ENCODE assay signal across 7 cellular contexts in the genomic region with DNA sequence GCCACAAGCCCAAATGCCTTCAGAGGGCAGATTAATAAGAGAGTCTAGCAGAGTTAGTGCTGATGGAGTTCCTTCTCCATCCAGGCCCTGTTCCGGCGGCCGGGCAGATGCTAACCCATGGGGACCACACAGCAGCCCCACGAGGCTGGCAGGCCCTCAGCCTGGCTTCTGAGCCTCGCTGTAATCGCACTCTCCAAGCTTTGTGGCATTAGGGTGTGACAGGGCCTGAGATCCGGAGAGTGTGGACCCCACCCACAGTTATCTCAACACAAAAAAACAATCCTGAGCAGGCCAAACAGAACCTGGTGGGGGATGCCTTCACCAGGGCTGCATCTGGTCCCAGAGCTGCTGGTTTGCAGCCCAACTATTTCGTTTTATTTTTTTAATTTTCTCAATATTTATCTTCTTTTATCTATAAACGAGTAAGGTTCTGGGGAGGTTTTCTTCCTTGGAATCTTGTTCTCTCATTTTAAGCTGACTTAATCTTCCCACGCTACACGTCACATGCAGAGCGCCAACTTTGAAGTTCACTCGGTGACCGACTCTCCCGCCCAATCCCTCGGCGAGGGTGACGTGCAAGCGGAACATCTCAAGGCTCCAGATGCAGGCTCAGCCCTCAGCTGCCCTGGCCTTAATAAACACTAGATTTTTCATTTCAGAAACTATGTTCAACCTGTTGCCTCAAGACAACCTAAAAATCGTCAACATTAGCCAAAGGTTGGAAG.
DNase-seq lines count a peak whose midpoint lies in the region; ATAC-seq, FAIRE-seq and TF ChIP-seq lines count a peak whose summit lies in the region.
"Not testable (repeated sequence)": the region's sequence is repeated elsewhere in the genome, so short reads cannot be mapped to it uniquely, and the experiment has no call there.

No MANE protein-coding gene starts in this region.

- not testable (repeated sequence) for H4K20me1 ChIP-seq in KMS-11 (ENCODE audit: insufficient read depth)
- H4K20me1 ChIP-seq in astrocyte (ENCODE audit: insufficient read depth, low read length): peaks cover 12% of the 10 kb centered on the region

- peak overlapping the region; percentile 81 for H3K27ac Mint-ChIP-seq in T-helper 2 cell treated with Interferon-gamma antibody and Interleukin-4, amounts not matched to agents 5 μg/mL and 100 μg/mL, for 36 hours
- peak overlapping the region; percentile 87 for H3K27ac Mint-ChIP-seq in astrocyte (ENCODE audit: unreplicated experiment)

- H3K9me3 Mint-ChIP-seq in T-helper 2 cell treated with Interferon-gamma antibody and Interleukin-4, amounts not matched to agents 5 μg/mL and 100 μg/mL, for 36 hours; astrocyte (ENCODE audit: unreplicated experiment): not testable (repeated sequence)

- not testable (repeated sequence) for H2AFZ ChIP-seq in KMS-11 (ENCODE audit: low read depth); astrocyte (ENCODE audit: low read depth, low read length)

- not testable (repeated sequence) for FAIRE-seq in astrocyte (lab: Jason Lieb, UNC)

- H3K9me3 ChIP-seq in astrocyte (ENCODE audit: insufficient read depth, low read depth, low read length); esophagus muscularis mucosa; sigmoid colon: not testable (repeated sequence)

- peak overlapping the region; percentile 85 for H3K27ac ChIP-seq in KMS-11
- peak overlapping the region; percentile 83 for H3K27ac ChIP-seq in astrocyte (ENCODE audit: low read depth, low read length)
- peak overlapping the region; percentile 60 to 75 (median 70) for H3K27ac ChIP-seq in esophagus muscularis mucosa (replicated peaks in 1 of 4)
- peak overlapping the region; percentile 49 to 78 (median 72) for H3K27ac ChIP-seq in sigmoid colon

- intact Hi-C loops in esophagus muscularis mucosa (cut with DNase I); sigmoid colon (cut with DNase I): not testable (repeated sequence)

- peak; percentile 13 for DNase-seq in ELR (ENCODE audit: low read depth)
- not testable (repeated sequence) for DNase-seq in T-helper 2 cell treated with Interferon-gamma antibody and Interleukin-4, amounts not matched to agents 5 μg/mL and 100 μg/mL, for 36 hours (ENCODE audit: low spot score); astrocyte (ENCODE audit: low read depth); esophagus muscularis mucosa (ENCODE audit: extremely low spot score); left lobe of liver (ENCODE audit: low spot score); sigmoid colon

- TF ChIP-seq POLR2A in esophagus muscularis mucosa (IDR thresholded peaks at IDR 0.05; ENCODE audit: low read depth); sigmoid colon (IDR thresholded peaks at IDR 0.05): not testable (repeated sequence)

- ATAC-seq in left lobe of liver: peak; percentile 30

- H3K79me2 ChIP-seq in KMS-11 (ENCODE audit: insufficient read depth, low read depth) (peaks cover 12% of the 10 kb centered on the region; the same call in 1 of the 2 replicates), astrocyte (ENCODE audit: insufficient read depth, low read length) (peaks cover 37% of the 10 kb centered on the region)

- H3K36me3 ChIP-seq in KMS-11 (ENCODE audit: insufficient read depth); astrocyte (ENCODE audit: insufficient read depth, low read length); esophagus muscularis mucosa; sigmoid colon: not testable (repeated sequence)

- H3K36me3 Mint-ChIP-seq in T-helper 2 cell treated with Interferon-gamma antibody and Interleukin-4, amounts not matched to agents 5 μg/mL and 100 μg/mL, for 36 hours (ENCODE audit: low read depth): peaks cover 12% of the 10 kb centered on the region
- not testable (repeated sequence) for H3K36me3 Mint-ChIP-seq in astrocyte (ENCODE audit: low read depth, unreplicated experiment)

- peak overlapping the region; percentile 86 for H3K4me3 Mint-ChIP-seq in T-helper 2 cell treated with Interferon-gamma antibody and Interleukin-4, amounts not matched to agents 5 μg/mL and 100 μg/mL, for 36 hours
- peak overlapping the region; percentile 83 for H3K4me3 Mint-ChIP-seq in astrocyte (ENCODE audit: unreplicated experiment)

- not testable (repeated sequence) for H3K27me3 Mint-ChIP-seq in T-helper 2 cell treated with Interferon-gamma antibody and Interleukin-4, amounts not matched to agents 5 μg/mL and 100 μg/mL, for 36 hours (ENCODE audit: low read depth); astrocyte (ENCODE audit: low read depth, unreplicated experiment)

- peaks cover 24% of the 10 kb centered on the region for H3K4me1 Mint-ChIP-seq in T-helper 2 cell treated with Interferon-gamma antibody and Interleukin-4, amounts not matched to agents 5 μg/mL and 100 μg/mL, for 36 hours (ENCODE audit: low read depth)
- peaks cover 22% of the 10 kb centered on the region for H3K4me1 Mint-ChIP-seq in astrocyte (ENCODE audit: low read depth, unreplicated experiment)

- peak overlapping the region; percentile 45; the same call in 1 of the 2 replicates for H3K4me2 ChIP-seq in KMS-11
- H3K4me2 ChIP-seq in astrocyte (ENCODE audit: low read length): peak overlapping the region; percentile 82

- H3K4me3 ChIP-seq in KMS-11 (IDR thresholded peaks at IDR 0.05; ENCODE audit: insufficient read depth, low read depth, low read length); sigmoid colon: not testable (repeated sequence)
- H3K4me3 ChIP-seq in astrocyte (ENCODE audit: insufficient read depth, low read depth, low read length) (peak overlapping the region; percentile 72), esophagus muscularis mucosa (peak overlapping the region in 3 of 4 donors; percentile 25 to 43 (median 33))

- H3K27me3 ChIP-seq in KMS-11 (ENCODE audit: insufficient read depth, low read depth); astrocyte (ENCODE audit: insufficient read depth, low read length); esophagus muscularis mucosa; sigmoid colon: not testable (repeated sequence)

- not testable (repeated sequence) for H3K4me1 ChIP-seq in KMS-11 (ENCODE audit: low read depth, poor library complexity, severe bottlenecking)
- H3K4me1 ChIP-seq in astrocyte (ENCODE audit: insufficient read depth, low read length) (peaks cover 22% of the 10 kb centered on the region), esophagus muscularis mucosa (peaks cover 8 to 31% (median 19%) of the 10 kb centered on the region in 4 donors), sigmoid colon (peaks cover 0 to 11% (median 4%) of the 10 kb centered on the region in 4 donors)

- not testable (repeated sequence) for TF ChIP-seq CTCF in KMS-11 (conservative IDR thresholded peaks at IDR 0.05; ENCODE audit: low read depth, low read length); astrocyte (IDR thresholded peaks at IDR 0.05; ENCODE audit: insufficient read depth, low read depth, low read length); esophagus muscularis mucosa (IDR thresholded peaks at IDR 0.05); sigmoid colon (IDR thresholded peaks at IDR 0.05)

- TF ChIP-seq EP300 in esophagus muscularis mucosa (IDR thresholded peaks at IDR 0.05); sigmoid colon (IDR thresholded peaks at IDR 0.05): not testable (repeated sequence)

- WGBS in esophagus muscularis mucosa: 40% methylated on average over 1 of the region's 20 CpGs
- 58 to 64% methylated on average over 6 to 7 of the region's 20 CpGs for WGBS in sigmoid colon, 2 donors

- H3K9ac ChIP-seq in KMS-11 (peak overlapping the region; percentile 82; the same call in 1 of the 2 replicates), astrocyte (ENCODE audit: low read length) (peak overlapping the region; percentile 93)
